In genomic region chr2:65749549-65749948, GRCh38 we compare ENCODE assay signal across 21 cellular contexts.
A peak's percentile ranks its signal among the peaks of the same experiment; 100 is the strongest.
DNase-seq lines count a peak whose midpoint lies in the region; ATAC-seq and TF ChIP-seq lines count a peak whose summit lies in the region.
"Had no signal": no experiment of that assay in that cellular context is flagged by ENCODE, and none has a peak within 500 bp of the region (broad histone marks: within the 10 kb centered on the region; RNA-seq: fewer than 3 reads in every experiment).

No MANE protein-coding gene starts in this region.

- no peak for DNase-seq in A673 (ENCODE audit: low spot score)
- DNase-seq in HT1080 (ENCODE audit: low read depth), result peak; percentile 77
- peak; percentile 40 for DNase-seq in astrocyte of the hippocampus (ENCODE audit: low read depth, low spot score)
- peak; percentile 41 for DNase-seq in hepatic stellate cell (ENCODE audit: low spot score)
- DNase-seq in LoVo (ENCODE audit: low spot score), result no peak
- DNase-seq in CD8-positive, alpha-beta T cell, result no peak
- no peak for DNase-seq in progenitor cell of endocrine pancreas (ENCODE audit: low spot score, unreplicated experiment)
- DNase-seq: activated naive CD8-positive, alpha-beta T cell treated with anti-CD3 and anti-CD28 coated beads for 36 hours; activated T-cell treated with anti-CD3 and anti-CD28 coated beads for 4 hours; CD8-positive, alpha-beta memory T cell; colonic mucosa; GF-D8; heart left ventricle; midbrain; NCI-H2171; SIG-M5; trophoblast cell had no signal

- no peak for TF ChIP-seq CTCF in A673 (conservative IDR thresholded peaks at IDR 0.05; ENCODE audit: low read depth, low read length)
- TF ChIP-seq CTCF in CD8-positive, alpha-beta T cell (IDR thresholded peaks at IDR 0.05), result no peak
- TF ChIP-seq CTCF in progenitor cell of endocrine pancreas (IDR thresholded peaks at IDR 0.05; ENCODE audit: unreplicated experiment), result no peak

- peak overlapping the region; percentile 100 for H3K27ac ChIP-seq in A673 (ENCODE audit: low read depth, low read length, poor library complexity, severe bottlenecking)
- H3K27ac ChIP-seq in CD8-positive, alpha-beta T cell (ENCODE audit: low read depth, low read length), result no peak overlapping the region
- H3K27ac ChIP-seq: colonic mucosa, epithelial cell of prostate, heart left ventricle, neutrophil had no signal

- no peaks in the 10 kb centered on the region for H3K9me3 ChIP-seq in A673 (ENCODE audit: low read depth, low read length, poor library complexity, severe bottlenecking)
- H3K9me3 ChIP-seq in CD8-positive, alpha-beta T cell (ENCODE audit: low read length), result no peaks in the 10 kb centered on the region
- H3K9me3 ChIP-seq: colonic mucosa, heart left ventricle, neutrophil had no signal

- H3K27ac Mint-ChIP-seq in CD8-positive, alpha-beta T cell, result no peak overlapping the region
- no peak overlapping the region for H3K27ac Mint-ChIP-seq in progenitor cell of endocrine pancreas
- H3K27ac Mint-ChIP-seq: activated naive CD8-positive, alpha-beta T cell treated with anti-CD3 and anti-CD28 coated beads for 36 hours; CD8-positive, alpha-beta memory T cell had no signal

- H3K9me3 Mint-ChIP-seq in CD8-positive, alpha-beta T cell, result no peaks in the 10 kb centered on the region
- H3K9me3 Mint-ChIP-seq in progenitor cell of endocrine pancreas (ENCODE audit: low read depth), result no peaks in the 10 kb centered on the region

- H3K27me3 Mint-ChIP-seq in CD8-positive, alpha-beta T cell (ENCODE audit: low read depth), result no peaks in the 10 kb centered on the region
- H3K27me3 Mint-ChIP-seq in progenitor cell of endocrine pancreas, result peaks cover 6% of the 10 kb centered on the region

- no peaks in the 10 kb centered on the region for H3K4me1 Mint-ChIP-seq in CD8-positive, alpha-beta T cell (ENCODE audit: low read depth)
- H3K4me1 Mint-ChIP-seq in progenitor cell of endocrine pancreas (ENCODE audit: low read depth), result peaks cover 6% of the 10 kb centered on the region
- H3K4me1 Mint-ChIP-seq: activated naive CD8-positive, alpha-beta T cell treated with anti-CD3 and anti-CD28 coated beads for 36 hours; CD8-positive, alpha-beta memory T cell had no signal

- no peak for ATAC-seq in CD8-positive, alpha-beta T cell
- no peak for ATAC-seq in GM21526 (IDR thresholded peaks at IDR 0.05; ENCODE audit: low FRiP score, unreplicated experiment)
- ATAC-seq: HCT116, heart left ventricle had no signal

- CTCF ChIA-PET in A673 (lab: Charles Lee), result no interaction called here
- CTCF ChIA-PET in CD8-positive, alpha-beta T cell (lab: Charles Lee), result no interaction called here

- no peak overlapping the region for H3K4me3 Mint-ChIP-seq in CD8-positive, alpha-beta T cell
- H3K4me3 Mint-ChIP-seq in progenitor cell of endocrine pancreas (ENCODE audit: low read depth), result no peak overlapping the region
- H3K4me3 Mint-ChIP-seq: activated naive CD8-positive, alpha-beta T cell treated with anti-CD3 and anti-CD28 coated beads for 36 hours; CD8-positive, alpha-beta memory T cell had no signal

- BruUV-seq in A673 (replicated peaks; lab: Mats Ljungman, UMichigan), result no TSS peak

- H3K36me3 ChIP-seq in A673 (ENCODE audit: insufficient read depth, low read length, poor library complexity, severe bottlenecking), result peaks cover 3% of the 10 kb centered on the region
- no peaks in the 10 kb centered on the region for H3K36me3 ChIP-seq in CD8-positive, alpha-beta T cell (ENCODE audit: insufficient read depth, low read length)
- H3K36me3 ChIP-seq: colonic mucosa, heart left ventricle, neutrophil had no signal

- H3K4me1 ChIP-seq in A673 (ENCODE audit: insufficient read depth, low read length, poor library complexity, severe bottlenecking), result peaks cover 55% of the 10 kb centered on the region
- H3K4me1 ChIP-seq in CD8-positive, alpha-beta T cell (ENCODE audit: insufficient read depth, low read length), result no peaks in the 10 kb centered on the region
- H3K4me1 ChIP-seq: colonic mucosa had no signal

- POLR2A ChIA-PET in A673 (lab: Charles Lee; ENCODE audit: low non-redundant PET), result no interaction called here
- POLR2A ChIA-PET in CD8-positive, alpha-beta T cell (lab: Charles Lee), result no interaction called here

- no peak overlapping the region for H3K4me3 ChIP-seq in A673 (ENCODE audit: low read depth, low read length, poor library complexity, severe bottlenecking)
- H3K4me3 ChIP-seq in CD8-positive, alpha-beta T cell (ENCODE audit: low read depth, low read length), result no peak overlapping the region
- H3K4me3 ChIP-seq: colonic mucosa, heart left ventricle had no signal

- intact Hi-C loops in A673 (cut with micrococcal nuclease; ENCODE audit: unreplicated experiment), result loop anchor here (2.0 to 5.0 kb wide), 3 partner anchors 241 to 683 kb away; no protein-coding TSS in a partner anchor
- intact Hi-C loops in CD8-positive, alpha-beta T cell (cut with DNase I, micrococcal nuclease), result no loop called here

- no peaks in the 10 kb centered on the region for H3K36me3 Mint-ChIP-seq in CD8-positive, alpha-beta T cell
- no peaks in the 10 kb centered on the region for H3K36me3 Mint-ChIP-seq in progenitor cell of endocrine pancreas (ENCODE audit: insufficient read depth)
- H3K36me3 Mint-ChIP-seq: activated naive CD8-positive, alpha-beta T cell treated with anti-CD3 and anti-CD28 coated beads for 36 hours had no signal

- no peaks in the 10 kb centered on the region for H3K27me3 ChIP-seq in A673 (replicated peaks; ENCODE audit: insufficient read depth, low read depth, low read length, poor library complexity)
- no peaks in the 10 kb centered on the region for H3K27me3 ChIP-seq in CD8-positive, alpha-beta T cell (ENCODE audit: insufficient read depth, low read length)
- H3K27me3 ChIP-seq: colonic mucosa, heart left ventricle, neutrophil had no signal

Comparison
In these comparisons a context has a peak if more than half of its experiments do, and no peak if none do; other contexts are left out.
1. DNase-seq: peak in HT1080 (single experiment), astrocyte of the hippocampus (single experiment) and hepatic stellate cell (single experiment); none in A673 (single experiment), LoVo (single experiment), CD8-positive, alpha-beta T cell (0 of 7) and progenitor cell of endocrine pancreas (single experiment).